16 cellular contexts compared by ENCODE assay signal in the genomic region with DNA sequence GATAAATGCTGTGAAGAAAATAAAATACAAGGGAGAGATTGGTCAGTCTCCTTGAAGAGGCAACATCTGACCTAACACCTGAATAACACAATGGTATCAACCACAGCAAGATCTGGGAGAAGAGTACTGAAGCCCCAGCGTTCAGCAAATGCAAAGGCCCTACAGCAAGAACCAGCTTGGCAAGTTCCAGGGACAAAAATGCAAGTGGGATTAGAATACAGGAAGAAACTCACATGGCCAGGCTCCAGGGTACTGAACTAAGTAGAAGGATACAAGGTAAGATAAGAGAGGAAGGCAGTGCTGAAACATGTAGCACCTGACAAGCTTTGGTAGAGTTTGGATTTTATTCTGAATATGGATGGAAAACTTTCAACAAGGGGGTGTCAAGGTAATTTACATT. TPM values are rescaled to one million over a fixed set of nuclear protein-coding genes. Genes with fewer than 3 reads are reported as not detected.
DNase-seq lines count a peak whose midpoint lies in the region; ATAC-seq and FAIRE-seq lines count a peak whose summit lies in the region.
"Had no signal": no experiment of that assay in that cellular context is flagged by ENCODE, and none has a peak within 500 bp of the region (broad histone marks: within the 10 kb centered on the region; RNA-seq: fewer than 3 reads in every experiment).

No MANE protein-coding gene starts in this region.

- 24 to 51% (median 25%) methylated on average over 1 of the region's 1 CpG for WGBS in small intestine, 3 donors

- no peaks in the 10 kb centered on the region for H3K36me3 ChIP-seq in iPS-20b (ENCODE audit: insufficient read depth, low read depth, low read length)
- H3K36me3 ChIP-seq in small intestine (ENCODE audit: control insufficient read depth in 2 of 2, insufficient read depth in 2 of 2, low read length in 2 of 2) = no peaks in the 10 kb centered on the region
- H3K36me3 ChIP-seq in SJCRH30 = no peaks in the 10 kb centered on the region
- H3K36me3 ChIP-seq: pancreas had no signal

- H3K27me3 ChIP-seq in iPS-20b (ENCODE audit: insufficient read depth, low read length) (no peaks in the 10 kb centered on the region), small intestine (ENCODE audit: control insufficient read depth in 2 of 2, insufficient read depth in 2 of 2, low read length in 2 of 2) (no peaks in the 10 kb centered on the region), SJCRH30 (no peaks in the 10 kb centered on the region)
- H3K27me3 ChIP-seq: pancreas had no signal

- H3K27ac ChIP-seq in iPS-20b (ENCODE audit: low read length) (peak overlapping the region; percentile 79), small intestine (ENCODE audit: low read depth in 1 of 2, low read length in 1 of 2) (no peak overlapping the region), SJCRH30 (no peak overlapping the region)
- H3K27ac ChIP-seq: HL-60 had no signal

- H3K9me3 ChIP-seq in iPS-20b (ENCODE audit: insufficient read depth, low read depth, low read length) (no peaks in the 10 kb centered on the region), small intestine (ENCODE audit: control insufficient read depth, low read depth) (no peaks in the 10 kb centered on the region), SJCRH30 (replicated peaks) (no peaks in the 10 kb centered on the region)
- H3K9me3 ChIP-seq: pancreas had no signal

- DNase-seq in ELF-1 (ENCODE audit: low read depth, low spot score) = peak; percentile 79
- DNase-seq in amniotic epithelial cell (ENCODE audit: low read depth) = peak; percentile 28
- peak; percentile 27 for DNase-seq in small intestine
- no peak for DNase-seq in SJCRH30
- DNase-seq in SW 1271 (lab: John Stamatoyannopoulos, UW) = no peak
- DNase-seq in medulla oblongata (ENCODE audit: extremely low spot score) = no peak
- DNase-seq: activated CD4-positive, alpha-beta T cell treated with anti-CD3 and anti-CD28 coated beads, Interleukin-2, amount 50 U/mL, for 48 hours; activated naive CD4-positive, alpha-beta T cell treated with anti-CD3 and anti-CD28 coated beads, Interleukin-2, amount 50 U/mL, for 16 hours; NCI-H1092 treated with DMSO at 0.1 percent for 48 hours; NCI-H748 treated with DMSO at 0.1 percent for 48 hours; stimulated activated CD4-positive, alpha-beta T cell treated with anti-CD3 and anti-CD28 coated beads, Interleukin-4, amount 100 ng/mL, for 4 hours had no signal

- H3K4me1 ChIP-seq in iPS-20b (ENCODE audit: insufficient read depth, low read length) (peaks cover 32% of the 10 kb centered on the region), small intestine (ENCODE audit: control insufficient read depth in 2 of 2, insufficient read depth in 1 of 2, low read depth in 1 of 2, low read length in 1 of 2) (peaks cover 0 to 9% of the 10 kb centered on the region in 2 donors), SJCRH30 (no peaks in the 10 kb centered on the region)

- ATAC-seq in GM18873 (IDR thresholded peaks at IDR 0.05; ENCODE audit: low FRiP score, unreplicated experiment) = no peak
- ATAC-seq: pancreas had no signal

- FAIRE-seq in small intestine (lab: Jason Lieb, UNC) = no peak
- FAIRE-seq: pancreas had no signal

- H3K4me3 ChIP-seq in iPS-20b (ENCODE audit: low read length) (peak overlapping the region; percentile 58), small intestine (ENCODE audit: low read depth in 1 of 2, low read length in 2 of 2) (no peak overlapping the region), SJCRH30 (no peak overlapping the region)
- H3K4me3 ChIP-seq: pancreas, SK-N-MC had no signal

- peak overlapping the region; percentile 46; the same call in 1 of the 2 replicates for H3K9ac ChIP-seq in iPS-20b (ENCODE audit: low read depth, low read length)

RNA-seq across cellular contexts. Expression of a gene that starts 3.6 kb away (rescaled TPM):
- 10 to 100 TPM; 22.3 to 39.8 (median 31.3) TPM for polyA plus RNA-seq in small intestine
- total RNA-seq in SJCRH30 (2014; rRNA removed; shearing (Covaris generic)) = 1.3 and 2.6 TPM in 2 replicates

Comparison
In these comparisons a context has a peak if more than half of its experiments do, and no peak if none do; other contexts are left out.
1. DNase-seq: peak in ELF-1 (single experiment), amniotic epithelial cell (single experiment) and small intestine (single experiment); none in SJCRH30 (0 of 2), SW 1271 (0 of 2) and medulla oblongata (single experiment).